In genomic region chr5:114857951-114858401, GRCh38 we compare ENCODE assay signal across 12 cellular contexts.
DNase-seq lines count a peak whose midpoint lies in the region; ATAC-seq, FAIRE-seq and TF ChIP-seq lines count a peak whose summit lies in the region.
"Had no signal": no experiment of that assay in that cellular context is flagged by ENCODE, and none has a peak within 500 bp of the region (broad histone marks: within the 10 kb centered on the region; RNA-seq: fewer than 3 reads in every experiment).

No MANE protein-coding gene starts in this region.

- no peaks in the 10 kb centered on the region for H4K20me1 ChIP-seq in GM12878 (ENCODE audit: control insufficient read depth, insufficient read depth)
- no peaks in the 10 kb centered on the region for H4K20me1 ChIP-seq in osteoblast (ENCODE audit: insufficient read depth, low read length)

- TF ChIP-seq POLR2A in GM12878 (IDR thresholded peaks at IDR 0.05; ENCODE audit: low read depth, low read length), result no peak

- no peaks in the 10 kb centered on the region for H3K27me3 ChIP-seq in GM12878 (replicated peaks in 1 of 2; ENCODE audit: control insufficient read depth in 2 of 2, insufficient read depth in 2 of 2, low read length in 1 of 2)
- H3K27me3 ChIP-seq in osteoblast (ENCODE audit: insufficient read depth, low read length), result no peaks in the 10 kb centered on the region
- H3K27me3 ChIP-seq: stomach had no signal

- no peaks in the 10 kb centered on the region for H3K27me3 Mint-ChIP-seq in activated T-cell treated with anti-CD3 and anti-CD28 coated beads, Interleukin-2, amount 50 U/mL, for 24 hours

- BruUV-seq in GM12878 (replicated peaks; lab: Mats Ljungman, UMichigan), result no TSS peak

- CTCF ChIA-PET in GM12878 (lab: Yijun Ruan, JAX), result no interaction called here

- WGBS in GM12878 (ENCODE audit: insufficient coverage, insufficient replicate concordance, low lambda C conversion rate, missing lambda C conversion rate), result 13% methylated on average over 20 of the region's 20 CpGs

- no peak overlapping the region for H3K9ac ChIP-seq in GM12878 (ENCODE audit: control insufficient read depth, insufficient read depth, low read length)

- RAD21 ChIA-PET in GM12878 (lab: Charles Lee; ENCODE audit: unreplicated experiment), result no interaction called here

- no peak for FAIRE-seq in GM12878 (lab: Jason Lieb, UNC)

- no peak overlapping the region for H3K4me3 Mint-ChIP-seq in activated T-cell treated with anti-CD3 and anti-CD28 coated beads, Interleukin-2, amount 50 U/mL, for 24 hours

- TF ChIP-seq CTCF in GM12878 (IDR thresholded peaks at IDR 0.05 in 2 of 3, conservative IDR thresholded peaks at IDR 0.05 in 1 of 3; ENCODE audit: control insufficient read depth in 2 of 3, extremely low read depth in 1 of 3, insufficient read depth in 1 of 3, low read depth in 3 of 3, low read length in 3 of 3) (no peak), osteoblast (IDR thresholded peaks at IDR 0.05; ENCODE audit: extremely low read depth, low read depth, low read length) (no peak)

- H2AFZ ChIP-seq in GM12878 (ENCODE audit: control insufficient read depth, low read depth, low read length) (no peak overlapping the region), osteoblast (ENCODE audit: low read length) (no peak overlapping the region)

- POLR2A ChIA-PET in GM12878 (lab: Charles Lee), result no interaction called here

- H3K36me3 Mint-ChIP-seq in activated T-cell treated with anti-CD3 and anti-CD28 coated beads, Interleukin-2, amount 50 U/mL, for 24 hours (ENCODE audit: low read depth), result no peaks in the 10 kb centered on the region

- peaks cover under 1% of the 10 kb centered on the region for H3K9me3 Mint-ChIP-seq in activated T-cell treated with anti-CD3 and anti-CD28 coated beads, Interleukin-2, amount 50 U/mL, for 24 hours

- H3K4me2 ChIP-seq in GM12878 (ENCODE audit: control insufficient read depth, insufficient read depth), result no peak overlapping the region
- no peak overlapping the region for H3K4me2 ChIP-seq in osteoblast (ENCODE audit: insufficient read depth, low read length)

- H3K27ac Mint-ChIP-seq in activated T-cell treated with anti-CD3 and anti-CD28 coated beads, Interleukin-2, amount 50 U/mL, for 24 hours, result no peak overlapping the region

- no peak for TF ChIP-seq EP300 in GM12878 (IDR thresholded peaks at IDR 0.05; ENCODE audit: borderline replicate concordance in 1 of 2, control insufficient read depth in 1 of 2, low read depth in 2 of 2, low read length in 2 of 2)

- H3K4me1 ChIP-seq in GM12878 (ENCODE audit: control insufficient read depth, insufficient read depth, low read length) (no peaks in the 10 kb centered on the region), osteoblast (ENCODE audit: insufficient read depth, low read length) (no peaks in the 10 kb centered on the region)
- H3K4me1 ChIP-seq: stomach had no signal

- in situ Hi-C loops in GM12878 (cut with MboI), result no loop called here

- DNase-seq in NCI-H524 treated with DMSO at 0.1 percent for 48 hours (lab: John Stamatoyannopoulos, UW) (peak; percentile 41), GM12878 (ENCODE audit: low read depth, low spot score) (no peak), osteoblast (ENCODE audit: insufficient read length, low spot score, missing footprints) (peak; percentile 6), NCI-H2029 treated with DMSO at 0.1 percent for 48 hours (lab: John Stamatoyannopoulos, UW) (no peak)
- DNase-seq in activated T-cell treated with anti-CD3 and anti-CD28 coated beads, Interleukin-2, amount 50 U/mL, for 24 hours, result no peak
- DNase-seq: activated effector memory CD4-positive, alpha-beta T cell treated with Interleukin-2 at 50 U/mL for 16 hours; NCI-H1436 treated with DMSO at 0.1 percent for 48 hours; stomach had no signal

- peak; percentile 42 for ATAC-seq in GM18867 (IDR thresholded peaks at IDR 0.05; ENCODE audit: unreplicated experiment)
- ATAC-seq in GM12878, result peak; percentile 38; the same call in 1 of the 3 replicates
- no peak for ATAC-seq in HG03039 (IDR thresholded peaks at IDR 0.05; ENCODE audit: unreplicated experiment)
- ATAC-seq in GM21528 (IDR thresholded peaks at IDR 0.05; ENCODE audit: low FRiP score, unreplicated experiment), result no peak

- TF ChIP-seq RAD21 in GM12878 (IDR thresholded peaks at IDR 0.05; ENCODE audit: insufficient read depth, low read depth, low read length), result no peak

- no peaks in the 10 kb centered on the region for H3K36me3 ChIP-seq in GM12878 (ENCODE audit: control insufficient read depth in 2 of 2, insufficient read depth in 2 of 2, low read length in 1 of 2)
- H3K36me3 ChIP-seq in osteoblast (ENCODE audit: insufficient read depth, low read length), result no peaks in the 10 kb centered on the region
- H3K36me3 ChIP-seq: stomach had no signal

- H3K4me3 ChIP-seq in GM12878 (no peak overlapping the region), osteoblast (ENCODE audit: insufficient read depth, low read length) (no peak overlapping the region)
- H3K4me3 ChIP-seq: stomach had no signal

- no peak overlapping the region for H3K27ac ChIP-seq in GM12878 (ENCODE audit: control insufficient read depth, insufficient read depth)
- no peak overlapping the region for H3K27ac ChIP-seq in osteoblast (ENCODE audit: low read depth, low read length)
- H3K27ac ChIP-seq: epithelial cell of prostate, stomach had no signal

- H3K9me3 ChIP-seq in GM12878 (replicated peaks; ENCODE audit: control insufficient read depth, insufficient read depth, low read length) (no peaks in the 10 kb centered on the region), osteoblast (ENCODE audit: low read depth, low read length) (no peaks in the 10 kb centered on the region)

- intact Hi-C loops in GM12878 (cut with micrococcal nuclease; ENCODE audit: unreplicated experiment), result no loop called here

- no peaks in the 10 kb centered on the region for H3K4me1 Mint-ChIP-seq in activated T-cell treated with anti-CD3 and anti-CD28 coated beads, Interleukin-2, amount 50 U/mL, for 24 hours (ENCODE audit: low read depth)

- SMC1A ChIA-PET in GM12878 (lab: Charles Lee; ENCODE audit: uncharacterized antibody, unreplicated experiment), result no interaction called here

- H3K79me2 ChIP-seq in GM12878 (ENCODE audit: control insufficient read depth, insufficient read depth, low read length), result no peaks in the 10 kb centered on the region
- H3K79me2 ChIP-seq in osteoblast (ENCODE audit: insufficient read depth, low read length), result no peaks in the 10 kb centered on the region

TF ChIP-seq in GM12878, 131 proteins besides CTCF, POLR2A, EP300 and RAD21 (continues in another document):
- TF ChIP-seq, protein P1, sequence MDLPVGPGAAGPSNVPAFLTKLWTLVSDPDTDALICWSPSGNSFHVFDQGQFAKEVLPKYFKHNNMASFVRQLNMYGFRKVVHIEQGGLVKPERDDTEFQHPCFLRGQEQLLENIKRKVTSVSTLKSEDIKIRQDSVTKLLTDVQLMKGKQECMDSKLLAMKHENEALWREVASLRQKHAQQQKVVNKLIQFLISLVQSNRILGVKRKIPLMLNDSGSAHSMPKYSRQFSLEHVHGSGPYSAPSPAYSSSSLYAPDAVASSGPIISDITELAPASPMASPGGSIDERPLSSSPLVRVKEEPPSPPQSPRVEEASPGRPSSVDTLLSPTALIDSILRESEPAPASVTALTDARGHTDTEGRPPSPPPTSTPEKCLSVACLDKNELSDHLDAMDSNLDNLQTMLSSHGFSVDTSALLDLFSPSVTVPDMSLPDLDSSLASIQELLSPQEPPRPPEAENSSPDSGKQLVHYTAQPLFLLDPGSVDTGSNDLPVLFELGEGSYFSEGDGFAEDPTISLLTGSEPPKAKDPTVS (IDR thresholded peaks at IDR 0.05; ENCODE audit: low read depth, low read length), result no peak
- TF ChIP-seq ZNF622 (IDR thresholded peaks at IDR 0.05) (no peak), BMI1 (IDR thresholded peaks at IDR 0.05; ENCODE audit: borderline replicate concordance) (no peak), GATAD2B (conservative IDR thresholded peaks at IDR 0.05; ENCODE audit: low read depth) (no peak), KDM1A (IDR thresholded peaks at IDR 0.05; ENCODE audit: borderline replicate concordance) (no peak), POLR2AphosphoS2 (IDR thresholded peaks at IDR 0.05; ENCODE audit: low read depth, low read length) (no peak), E2F8 (IDR thresholded peaks at IDR 0.05; ENCODE audit: low read depth, partially characterized antibody) (no peak), EZH2 (IDR thresholded peaks at IDR 0.05; ENCODE audit: borderline replicate concordance, control insufficient read depth, low read depth, low read length) (no peak)

Comparison
In these comparisons a context has a peak if more than half of its experiments do, and no peak if none do; other contexts are left out.
1. ATAC-seq: peak in GM18867 (single experiment) and GM12878 (single experiment); none in HG03039 (single experiment) and GM21528 (single experiment).
2. DNase-seq: peak in NCI-H524 treated with DMSO at 0.1 percent for 48 hours (single experiment) and osteoblast (single experiment); none in GM12878 (single experiment), NCI-H2029 treated with DMSO at 0.1 percent for 48 hours (single experiment) and activated T-cell treated with anti-CD3 and anti-CD28 coated beads, Interleukin-2, amount 50 U/mL, for 24 hours (single experiment).